In the genomic region with DNA sequence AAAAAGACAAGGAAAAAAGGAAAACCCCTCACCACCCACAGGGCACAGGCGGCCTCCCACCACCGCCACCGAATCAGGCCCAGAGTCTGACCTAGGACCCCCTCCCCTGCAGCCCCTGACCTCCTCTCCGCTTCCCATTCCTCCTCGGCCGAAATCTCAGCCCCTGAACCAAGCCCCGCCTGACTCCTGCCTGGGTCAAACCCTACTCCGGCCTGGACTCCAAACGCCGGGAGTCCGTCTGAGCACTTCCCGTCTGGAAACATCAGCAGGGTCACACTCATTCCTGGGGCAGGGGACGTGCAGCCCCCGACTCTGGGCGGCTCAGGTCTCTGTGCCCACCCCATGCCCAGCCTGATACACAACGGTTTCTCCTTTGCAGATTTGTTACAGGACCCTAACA, we compare ENCODE assay signal across 1 cellular context.
TF ChIP-seq lines count a peak whose summit lies in the region.

No MANE protein-coding gene starts in this region.

TF ChIP-seq in H1, 55 proteins besides CTCF, POLR2A, EP300 and RAD21:
- no peak for TF ChIP-seq EZH2 (IDR thresholded peaks at IDR 0.05; ENCODE audit: low read depth, low read length, severe bottlenecking)
- no peak for TF ChIP-seq CEBPB (IDR thresholded peaks at IDR 0.05; ENCODE audit: low read depth, low read length)
- TF ChIP-seq SP1 (IDR thresholded peaks at IDR 0.05; ENCODE audit: low read depth, low read length), result no peak
- no peak for TF ChIP-seq KDM1A (IDR thresholded peaks at IDR 0.05; ENCODE audit: borderline replicate concordance, low read length)
- TF ChIP-seq HDAC6 (IDR thresholded peaks at IDR 0.05; ENCODE audit: low read depth, low read length), result no peak
- TF ChIP-seq CBX5 (IDR thresholded peaks at IDR 0.05; ENCODE audit: low read depth, low read length), result no peak
- TF ChIP-seq CHD2 (IDR thresholded peaks at IDR 0.05; ENCODE audit: low read length), result no peak
- no peak for TF ChIP-seq MAX (IDR thresholded peaks at IDR 0.05)
- TF ChIP-seq BCL11A (IDR thresholded peaks at IDR 0.05; ENCODE audit: low read depth in 2 of 2, low read length in 2 of 2), result no peak
- TF ChIP-seq FOSL1 (IDR thresholded peaks at IDR 0.05; ENCODE audit: insufficient read depth, low read depth, low read length), result no peak
- no peak for TF ChIP-seq TCF12 (IDR thresholded peaks at IDR 0.05; ENCODE audit: low read depth, low read length)
- TF ChIP-seq, protein P1, sequence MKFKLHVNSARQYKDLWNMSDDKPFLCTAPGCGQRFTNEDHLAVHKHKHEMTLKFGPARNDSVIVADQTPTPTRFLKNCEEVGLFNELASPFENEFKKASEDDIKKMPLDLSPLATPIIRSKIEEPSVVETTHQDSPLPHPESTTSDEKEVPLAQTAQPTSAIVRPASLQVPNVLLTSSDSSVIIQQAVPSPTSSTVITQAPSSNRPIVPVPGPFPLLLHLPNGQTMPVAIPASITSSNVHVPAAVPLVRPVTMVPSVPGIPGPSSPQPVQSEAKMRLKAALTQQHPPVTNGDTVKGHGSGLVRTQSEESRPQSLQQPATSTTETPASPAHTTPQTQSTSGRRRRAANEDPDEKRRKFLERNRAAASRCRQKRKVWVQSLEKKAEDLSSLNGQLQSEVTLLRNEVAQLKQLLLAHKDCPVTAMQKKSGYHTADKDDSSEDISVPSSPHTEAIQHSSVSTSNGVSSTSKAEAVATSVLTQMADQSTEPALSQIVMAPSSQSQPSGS (IDR thresholded peaks at IDR 0.05; ENCODE audit: low read length), result no peak
- no peak for TF ChIP-seq SIN3A (conservative IDR thresholded peaks at IDR 0.05 in 1 of 2, IDR thresholded peaks at IDR 0.05 in 1 of 2; ENCODE audit: low read depth in 1 of 2, low read length in 2 of 2)
- no peak for TF ChIP-seq BACH1 (IDR thresholded peaks at IDR 0.05; ENCODE audit: low read length)
- TF ChIP-seq JUN (IDR thresholded peaks at IDR 0.05; ENCODE audit: low read depth, low read length), result no peak
- no peak for TF ChIP-seq EGR1 (IDR thresholded peaks at IDR 0.05; ENCODE audit: borderline replicate concordance, low read depth, low read length)
